ENCODE assay signal across 24 cellular contexts in genomic region chrX:20333672-20334071, GRCh38.
"Had no signal": no experiment of that assay in that cellular context is flagged by ENCODE, and none has a peak within 500 bp of the region (broad histone marks: within the 10 kb centered on the region; RNA-seq: fewer than 3 reads in every experiment).

No MANE protein-coding gene starts in this region.

- H3K4me1 Mint-ChIP-seq: memory B cell, T-helper 17 cell had no signal

- H3K27ac ChIP-seq: ascending aorta, breast epithelium, ovary, RWPE1, SJCRH30, spleen, testis, upper lobe of left lung had no signal

- H3K4me3 Mint-ChIP-seq: dendritic cell treated with granulocyte-macrophage colony-stimulating factor and Interleukin-4, amounts not matched to agents 40 ng/mL and 50 ng/mL, for 4 days; memory B cell; naive thymus-derived CD4-positive, alpha-beta T cell; stimulated activated naive CD8-positive, alpha-beta T cell treated with anti-CD3 and anti-CD28 coated beads, Interleukin-15, Interleukin-2, amounts not matched to agents 100 ng/mL and 50 ng/mL, for 24 hours; T-helper 17 cell had no signal

- H3K4me3 ChIP-seq: ascending aorta, breast epithelium, mucosa of descending colon, ovary, SJCRH30, spleen, testis, upper lobe of left lung had no signal

- H3K27me3 ChIP-seq: ascending aorta, ovary, SJCRH30, testis, upper lobe of left lung had no signal

- H3K9me3 ChIP-seq: ascending aorta, breast epithelium, mucosa of descending colon, ovary, SJCRH30, spleen, testis, upper lobe of left lung had no signal

- H3K4me1 ChIP-seq: ascending aorta, breast epithelium, SJCRH30, spleen, testis, upper lobe of left lung had no signal

- H3K27me3 Mint-ChIP-seq: dendritic cell treated with granulocyte-macrophage colony-stimulating factor and Interleukin-4, amounts not matched to agents 40 ng/mL and 50 ng/mL, for 4 days; memory B cell; naive thymus-derived CD4-positive, alpha-beta T cell; stimulated activated naive CD8-positive, alpha-beta T cell treated with anti-CD3 and anti-CD28 coated beads, Interleukin-15, Interleukin-2, amounts not matched to agents 100 ng/mL and 50 ng/mL, for 24 hours; T-helper 17 cell had no signal

- H3K36me3 ChIP-seq: ascending aorta, breast epithelium, ovary, SJCRH30, spleen, upper lobe of left lung had no signal

- DNase-seq: activated CD8-positive, alpha-beta memory T cell treated with anti-CD3 and anti-CD28 coated beads, Interleukin-2, amount 50 U/mL, for 4 hours; activated effector memory CD4-positive, alpha-beta T cell treated with Interleukin-2 at 50 U/mL for 16 hours; cerebellar nuclear complex; effector memory CD4-positive, alpha-beta T cell; foreskin fibroblast; glutamatergic neuron; hypothalamus; kidney; left ventricle myocardium superior; mucosa of descending colon; ovary; SJCRH30; spleen; T-helper 17 cell; testis; upper lobe of left lung had no signal

- FAIRE-seq: kidney had no signal

- ATAC-seq: left ventricle myocardium superior; mucosa of descending colon; naive thymus-derived CD4-positive, alpha-beta T cell; sciatic nerve; T-helper 17 cell had no signal

- H3K36me3 Mint-ChIP-seq: memory B cell; naive thymus-derived CD4-positive, alpha-beta T cell had no signal

- H3K9me3 Mint-ChIP-seq: dendritic cell treated with granulocyte-macrophage colony-stimulating factor and Interleukin-4, amounts not matched to agents 40 ng/mL and 50 ng/mL, for 4 days; memory B cell; stimulated activated naive CD8-positive, alpha-beta T cell treated with anti-CD3 and anti-CD28 coated beads, Interleukin-15, Interleukin-2, amounts not matched to agents 100 ng/mL and 50 ng/mL, for 24 hours had no signal

- H3K27ac Mint-ChIP-seq: dendritic cell treated with granulocyte-macrophage colony-stimulating factor and Interleukin-4, amounts not matched to agents 40 ng/mL and 50 ng/mL, for 4 days; memory B cell; naive thymus-derived CD4-positive, alpha-beta T cell; stimulated activated naive CD8-positive, alpha-beta T cell treated with anti-CD3 and anti-CD28 coated beads, Interleukin-15, Interleukin-2, amounts not matched to agents 100 ng/mL and 50 ng/mL, for 24 hours; T-helper 17 cell had no signal
